ENCODE assay signal across 18 cellular contexts in genomic region chr4:2072971-2073807, GRCh38. TPM values are rescaled to one million over a fixed set of nuclear protein-coding genes. Genes with fewer than 3 reads are reported as not detected.
"Had no signal": no experiment of that assay in that cellular context is flagged by ENCODE, and none has a peak within 500 bp of the region (broad histone marks: within the 10 kb centered on the region; RNA-seq: fewer than 3 reads in every experiment).

No MANE protein-coding gene starts in this region.

- H3K27ac Mint-ChIP-seq: activated naive CD8-positive, alpha-beta T cell treated with anti-CD3 and anti-CD28 coated beads for 36 hours; effector memory CD8-positive, alpha-beta T cell; naive thymus-derived CD4-positive, alpha-beta T cell; T-helper 2 cell treated with Interferon-gamma antibody and Interleukin-4, amounts not matched to agents 5 μg/mL and 100 μg/mL, for 36 hours had no signal

- H3K27me3 Mint-ChIP-seq: activated naive CD8-positive, alpha-beta T cell treated with anti-CD3 and anti-CD28 coated beads for 36 hours; naive thymus-derived CD4-positive, alpha-beta T cell had no signal

- H3K27me3 ChIP-seq: neutrophil had no signal

- ATAC-seq: activated CD4-positive, CD25-positive, alpha-beta regulatory T cell treated with anti-CD3 and anti-CD28 coated beads, Interleukin-2, amount 50 U/mL, for 24 hours; effector memory CD8-positive, alpha-beta T cell; naive thymus-derived CD4-positive, alpha-beta T cell; right cardiac atrium had no signal

- H3K9me3 ChIP-seq: neutrophil, thoracic aorta had no signal

- H3K36me3 Mint-ChIP-seq: activated naive CD8-positive, alpha-beta T cell treated with anti-CD3 and anti-CD28 coated beads for 36 hours; naive thymus-derived CD4-positive, alpha-beta T cell had no signal

- H3K4me3 ChIP-seq: lung, thoracic aorta had no signal

- DNase-seq: activated CD4-positive, alpha-beta T cell treated with anti-CD3 and anti-CD28 coated beads, Interleukin-2, amount 50 U/mL, for 4 hours; activated naive CD8-positive, alpha-beta T cell treated with anti-CD3 and anti-CD28 coated beads for 36 hours; activated T-cell treated with anti-CD3 and anti-CD28 coated beads, Interleukin-2, amount 50 U/mL, for 1 hour; cortex of kidney; effector memory CD8-positive, alpha-beta T cell; erythroblast; hippocampal formation; kidney glomerular epithelial cell; naive thymus-derived CD4-positive, alpha-beta T cell; right cardiac atrium; stimulated activated CD4-positive, alpha-beta T cell treated with anti-CD3 and anti-CD28 coated beads, Interleukin-12 subunit alpha, Interleukin-12 subunit beta, amount 100 ng/mL, for 4 hours; stimulated activated naive CD4-positive, alpha-beta T cell treated with Interleukin-2 at 50 U/mL for 16 hours; SW 1271 had no signal

- H3K9me3 Mint-ChIP-seq: activated naive CD8-positive, alpha-beta T cell treated with anti-CD3 and anti-CD28 coated beads for 36 hours; effector memory CD8-positive, alpha-beta T cell; T-helper 2 cell treated with Interferon-gamma antibody and Interleukin-4, amounts not matched to agents 5 μg/mL and 100 μg/mL, for 36 hours had no signal

- H3K4me3 Mint-ChIP-seq: activated naive CD8-positive, alpha-beta T cell treated with anti-CD3 and anti-CD28 coated beads for 36 hours; effector memory CD8-positive, alpha-beta T cell; naive thymus-derived CD4-positive, alpha-beta T cell; T-helper 2 cell treated with Interferon-gamma antibody and Interleukin-4, amounts not matched to agents 5 μg/mL and 100 μg/mL, for 36 hours had no signal

- H3K36me3 ChIP-seq: neutrophil, thoracic aorta had no signal

- H3K27ac ChIP-seq: neutrophil, thoracic aorta had no signal

- H3K4me1 Mint-ChIP-seq: naive thymus-derived CD4-positive, alpha-beta T cell had no signal

RNA-seq across cellular contexts. Expression of gene NAT8L, which starts 14.1 kb away (rescaled TPM):
- polyA plus RNA-seq: naive thymus-derived CD4-positive, alpha-beta T cell had no signal
